ENCODE assay signal across 15 cellular contexts in genomic region chr3:167861649-167862048, GRCh38.
DNase-seq lines count a peak whose midpoint lies in the region; TF ChIP-seq lines count a peak whose summit lies in the region.
"Had no signal": no experiment of that assay in that cellular context is flagged by ENCODE, and none has a peak within 500 bp of the region (broad histone marks: within the 10 kb centered on the region; RNA-seq: fewer than 3 reads in every experiment).

No MANE protein-coding gene starts in this region.

- H3K27me3 ChIP-seq in OCI-LY1 (ENCODE audit: insufficient read depth, low read length) (no peaks in the 10 kb centered on the region), osteoblast (ENCODE audit: insufficient read depth, low read length) (no peaks in the 10 kb centered on the region), spleen (replicated peaks in 1 of 7) (no peaks in the 10 kb centered on the region)
- H3K27me3 ChIP-seq: brain microvascular endothelial cell, neural progenitor cell had no signal

- no peaks in the 10 kb centered on the region for H3K9me2 ChIP-seq in OCI-LY1 (ENCODE audit: low read depth, low read length)

- H3K36me3 ChIP-seq in OCI-LY1 (ENCODE audit: insufficient read depth, low read length), result no peaks in the 10 kb centered on the region; the same call in 1 of the 2 replicates
- no peaks in the 10 kb centered on the region for H3K36me3 ChIP-seq in osteoblast (ENCODE audit: insufficient read depth, low read length)
- no peaks in the 10 kb centered on the region for H3K36me3 ChIP-seq in spleen
- H3K36me3 ChIP-seq: brain microvascular endothelial cell, neural progenitor cell had no signal

- no peak overlapping the region for H3K4me3 ChIP-seq in OCI-LY1 (ENCODE audit: low read depth, low read length, poor library complexity, severe bottlenecking)
- no peak overlapping the region for H3K4me3 ChIP-seq in choroid plexus epithelial cell (ENCODE audit: low read depth, low read length)
- H3K4me3 ChIP-seq in osteoblast (ENCODE audit: insufficient read depth, low read length), result no peak overlapping the region
- no peak overlapping the region for H3K4me3 ChIP-seq in spleen
- H3K4me3 ChIP-seq: neural progenitor cell, skin epidermis had no signal

- H4K20me1 ChIP-seq in OCI-LY1 (ENCODE audit: insufficient read depth, low read length) (no peaks in the 10 kb centered on the region), osteoblast (ENCODE audit: insufficient read depth, low read length) (no peaks in the 10 kb centered on the region)

- no peak overlapping the region for H3K27ac ChIP-seq in OCI-LY1 (ENCODE audit: low read depth, low read length, poor library complexity, severe bottlenecking)
- H3K27ac ChIP-seq in osteoblast (ENCODE audit: low read depth, low read length), result no peak overlapping the region
- H3K27ac ChIP-seq in spleen, result peak overlapping the region in 2 of 8 donors; percentile 8 to 73
- H3K27ac ChIP-seq: brain microvascular endothelial cell, neural progenitor cell had no signal

- no peaks in the 10 kb centered on the region for H3F3A ChIP-seq in OCI-LY1 (ENCODE audit: insufficient read depth, low read length)

- no peak overlapping the region for H3K9ac ChIP-seq in OCI-LY1 (ENCODE audit: low read length)
- H3K9ac ChIP-seq: neural progenitor cell had no signal

- no peak overlapping the region for H2AFZ ChIP-seq in OCI-LY1 (ENCODE audit: low read length)
- no peak overlapping the region for H2AFZ ChIP-seq in osteoblast (ENCODE audit: low read length)
- H2AFZ ChIP-seq: neural progenitor cell had no signal

- H3K4me1 ChIP-seq in OCI-LY1 (ENCODE audit: insufficient read depth, low read length, severe bottlenecking) (peaks cover 26% of the 10 kb centered on the region), osteoblast (ENCODE audit: insufficient read depth, low read length) (no peaks in the 10 kb centered on the region), spleen (peaks cover 0 to 51% (median 24%) of the 10 kb centered on the region in 6 donors)
- H3K4me1 ChIP-seq: neural progenitor cell had no signal

- H3K4me2 ChIP-seq in OCI-LY1 (ENCODE audit: low read length) (peak overlapping the region; percentile 18; the same call in 1 of the 2 replicates), osteoblast (ENCODE audit: insufficient read depth, low read length) (no peak overlapping the region)
- H3K4me2 ChIP-seq: neural progenitor cell had no signal

- WGBS in spleen, 5 donors, result 31 to 53% (median 39%) methylated on average over 3 of the region's 3 CpGs

- intact Hi-C loops in spleen (cut with DNase I; ENCODE audit: low total_unique reads), result no loop called here

- peak; percentile 58 for DNase-seq in HCEC 1CT
- peak; percentile 17 for DNase-seq in choroid plexus epithelial cell (ENCODE audit: low read depth)
- DNase-seq in osteoblast (ENCODE audit: insufficient read length, low spot score, missing footprints), result peak; percentile 14
- no peak for DNase-seq in NCI-H446 treated with DMSO at 0.1 percent for 48 hours (lab: John Stamatoyannopoulos, UW)
- no peak for DNase-seq in amygdala (lab: John Stamatoyannopoulos, UW)
- DNase-seq in spleen, result no peak
- no peak for DNase-seq in NCI-H1105 (lab: John Stamatoyannopoulos, UW)
- DNase-seq: activated CD4-positive, alpha-beta T cell treated with anti-CD3 and anti-CD28 coated beads, Interleukin-2, amount 50 U/mL, for 4 hours; brain microvascular endothelial cell; head of caudate nucleus; NCI-H187 treated with DMSO at 0.1 percent for 48 hours; T-helper 17 cell had no signal

- no peak for TF ChIP-seq POLR2A in spleen (IDR thresholded peaks at IDR 0.05)

- H3K9me3 ChIP-seq in OCI-LY1 (ENCODE audit: low read length), result no peaks in the 10 kb centered on the region
- no peaks in the 10 kb centered on the region for H3K9me3 ChIP-seq in osteoblast (ENCODE audit: low read depth, low read length)
- no peaks in the 10 kb centered on the region for H3K9me3 ChIP-seq in spleen

- H3K79me2 ChIP-seq in OCI-LY1 (ENCODE audit: insufficient read depth, low read length) (no peaks in the 10 kb centered on the region), osteoblast (ENCODE audit: insufficient read depth, low read length) (no peaks in the 10 kb centered on the region)

- TF ChIP-seq CTCF in OCI-LY1 (IDR thresholded peaks at IDR 0.05; ENCODE audit: low read length) (no peak), choroid plexus epithelial cell (conservative IDR thresholded peaks at IDR 0.05; ENCODE audit: low read depth, low read length) (no peak), osteoblast (IDR thresholded peaks at IDR 0.05; ENCODE audit: extremely low read depth, low read depth, low read length) (no peak), spleen (IDR thresholded peaks at IDR 0.05 in 8 of 11, conservative IDR thresholded peaks at IDR 0.05 in 3 of 11) (no peak)

Comparison
In these comparisons a context has a peak if more than half of its experiments do, and no peak if none do; other contexts are left out.
1. DNase-seq: peak in HCEC 1CT (single experiment), choroid plexus epithelial cell (single experiment) and osteoblast (single experiment); none in NCI-H446 treated with DMSO at 0.1 percent for 48 hours (single experiment), amygdala (0 of 56), spleen (single experiment) and NCI-H1105 (single experiment).